12 cellular contexts compared by ENCODE assay signal in genomic region chr6:32108727-32109113, GRCh38. TPM values are rescaled to one million over a fixed set of nuclear protein-coding genes. Genes with fewer than 3 reads are reported as not detected.
DNase-seq lines count a peak whose midpoint lies in the region; ATAC-seq and TF ChIP-seq lines count a peak whose summit lies in the region.
"Had no signal": no experiment of that assay in that cellular context is flagged by ENCODE, and none has a peak within 500 bp of the region (broad histone marks: within the 10 kb centered on the region; RNA-seq: fewer than 3 reads in every experiment).

No MANE protein-coding gene starts in this region.

- H3K9ac ChIP-seq in BLaER1 (no peak overlapping the region), adipocyte (ENCODE audit: low read length) (peak overlapping the region; percentile 84), iPS-15b (ENCODE audit: low read depth, low read length) (peak overlapping the region; percentile 70)

- H4K20me1 ChIP-seq in BLaER1: no peaks in the 10 kb centered on the region

- H3K27me3 ChIP-seq in BLaER1 (no peaks in the 10 kb centered on the region), adipocyte (replicated peaks; ENCODE audit: control insufficient read depth, insufficient read depth, low read length) (no peaks in the 10 kb centered on the region), iPS-15b (ENCODE audit: control insufficient read depth, insufficient read depth, low read length) (peaks cover 17% of the 10 kb centered on the region), prostate gland (replicated peaks; ENCODE audit: insufficient read depth) (no peaks in the 10 kb centered on the region)

- H3K4me3 ChIP-seq in BLaER1 (no peak overlapping the region), adipocyte (ENCODE audit: low read length) (peak overlapping the region; percentile 77), iPS-15b (ENCODE audit: low read depth, low read length) (peak overlapping the region; percentile 32), prostate gland (no peak overlapping the region)

- H3K9me3 ChIP-seq in BLaER1: no peaks in the 10 kb centered on the region
- no peaks in the 10 kb centered on the region for H3K9me3 ChIP-seq in adipocyte (ENCODE audit: control insufficient read depth, low read length)
- H3K9me3 ChIP-seq in iPS-15b (ENCODE audit: control insufficient read depth, insufficient read depth, low read length): no peaks in the 10 kb centered on the region
- H3K9me3 ChIP-seq in prostate gland: no peaks in the 10 kb centered on the region

- WGBS in prostate gland: 49% methylated on average over 6 of the region's 6 CpGs

- H3K4me2 ChIP-seq in BLaER1: peak overlapping the region; percentile 67

- ATAC-seq in GM21423 (IDR thresholded peaks at IDR 0.05; ENCODE audit: unreplicated experiment): no peak

- no peak for TF ChIP-seq POLR2A in prostate gland (IDR thresholded peaks at IDR 0.05)

- TF ChIP-seq CTCF in prostate gland (IDR thresholded peaks at IDR 0.05): no peak

- intact Hi-C loops in prostate gland (cut with DNase I): no loop called here

- H3K36me3 ChIP-seq in BLaER1 (peaks cover 21% of the 10 kb centered on the region), adipocyte (ENCODE audit: control insufficient read depth, insufficient read depth, low read length, severe bottlenecking) (no peaks in the 10 kb centered on the region), iPS-15b (ENCODE audit: control insufficient read depth, insufficient read depth, low read length) (no peaks in the 10 kb centered on the region), prostate gland (no peaks in the 10 kb centered on the region)

- DNase-seq in adipocyte (ENCODE audit: low read depth) (no peak), prostate gland (ENCODE audit: low spot score) (no peak), NCI-H1092 treated with DMSO at 0.1 percent for 48 hours (lab: John Stamatoyannopoulos, UW) (no peak), AML-193 (lab: John Stamatoyannopoulos, UW) (no peak), Ammon's horn (ENCODE audit: low spot score) (no peak)
- DNase-seq: activated naive CD4-positive, alpha-beta T cell treated with Interleukin-2 at 50 U/mL for 16 hours; NCI-H1694 had no signal

- H3K4me1 ChIP-seq in BLaER1 (peaks cover 32% of the 10 kb centered on the region), adipocyte (ENCODE audit: control insufficient read depth, insufficient read depth, low read length) (peaks cover 67% of the 10 kb centered on the region), iPS-15b (ENCODE audit: control insufficient read depth, insufficient read depth, low read length) (peaks cover 10% of the 10 kb centered on the region), prostate gland (replicated peaks) (peaks cover 12% of the 10 kb centered on the region)

- no peak overlapping the region for H3K27ac ChIP-seq in BLaER1
- peak overlapping the region; percentile 32 to 35 for H3K27ac ChIP-seq in prostate gland
- H3K27ac ChIP-seq: epithelial cell of prostate had no signal

RNA-seq across cellular contexts. Expression of gene TNXB, which starts 0.4 kb away (rescaled TPM):
- 10 to 100 TPM; 18.5 to 29.1 TPM for total RNA-seq in prostate gland

RNA-seq across cellular contexts. Expression of gene ATF6B, which starts 19.3 kb away (rescaled TPM):
- 100 to 1,000 TPM in 1 of 2 donors, 10 to 100 TPM in 1; 70.6 to 132 TPM for total RNA-seq in prostate gland

RNA-seq across cellular contexts. Expression of gene FKBPL, which starts 21.4 kb away (rescaled TPM):
- total RNA-seq in prostate gland: 1 to 10 TPM; 3.6 to 6.9 TPM

RNA-seq across cellular contexts. Expression of gene PRRT1, which starts 43.0 kb away (rescaled TPM):
- 1 to 10 TPM in 1 of 2 donors, under 1 TPM in 1; 0.64 to 7.2 TPM for total RNA-seq in prostate gland
- total RNA-seq: RPMI7951 had no signal

RNA-seq across cellular contexts. Expression of gene PPT2, which starts 45.2 kb away (rescaled TPM):
- 10 to 100 TPM; 18.6 to 32.9 TPM for total RNA-seq in prostate gland

Comparison
In these comparisons a context has a peak if more than half of its experiments do, and no peak if none do; other contexts are left out.
1. H3K4me3 ChIP-seq: peak in adipocyte (single experiment) and iPS-15b (single experiment); none in BLaER1 (single experiment) and prostate gland (0 of 2).